Comparison of ENCODE assay signal across 21 cellular contexts in the genomic region with DNA sequence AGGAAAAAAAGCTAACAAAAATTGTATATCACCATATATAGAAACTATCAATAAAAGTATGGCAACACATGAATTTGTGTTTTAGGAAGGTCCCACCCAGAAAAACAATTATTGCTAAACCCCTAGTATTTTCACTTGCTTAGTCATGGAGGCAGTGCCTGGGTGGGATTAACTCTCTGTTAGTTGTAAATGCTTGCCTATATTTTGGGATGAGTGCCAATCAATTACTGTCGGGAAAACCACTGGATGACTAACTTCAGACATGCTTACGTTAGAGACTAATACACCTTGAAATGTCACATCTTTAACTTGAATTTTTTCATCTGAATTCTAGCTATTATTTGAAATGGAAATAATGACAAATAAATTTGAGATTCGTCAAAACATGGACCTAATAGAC. TPM values are rescaled to one million over a fixed set of nuclear protein-coding genes. Genes with fewer than 3 reads are reported as not detected.
DNase-seq lines count a peak whose midpoint lies in the region; ATAC-seq and TF ChIP-seq lines count a peak whose summit lies in the region.
"Had no signal": no experiment of that assay in that cellular context is flagged by ENCODE, and none has a peak within 500 bp of the region (broad histone marks: within the 10 kb centered on the region; RNA-seq: fewer than 3 reads in every experiment).

No MANE protein-coding gene starts in this region.

- H3K4me1 ChIP-seq in foreskin keratinocyte, result peaks cover 27% of the 10 kb centered on the region
- H3K4me1 ChIP-seq: body of pancreas, colonic mucosa, left lung, spleen, suprapubic skin had no signal

- TF ChIP-seq CTCF in foreskin keratinocyte (conservative IDR thresholded peaks at IDR 0.05), result no peak

- DNase-seq in Caki2 (ENCODE audit: low read depth), result peak; percentile 23
- peak; percentile 87 for DNase-seq in HT1080 (ENCODE audit: low read depth)
- peak; percentile 15 for DNase-seq in amniotic stem cell (lab: John Stamatoyannopoulos, UW)
- DNase-seq in foreskin keratinocyte, result peak; percentile 85 to 93
- DNase-seq in NCI-H748 (lab: John Stamatoyannopoulos, UW; ENCODE audit: unreplicated experiment), result no peak
- DNase-seq in activated gamma-delta T cell treated with Interleukin-2 at 50 U/mL for 16 hours, result no peak
- DNase-seq: ACHN; activated B cell treated with CpG ODN at 0.5 μM for 24 hours; activated CD8-positive, alpha-beta T cell treated with anti-CD3 and anti-CD28 coated beads for 36 hours; activated naive CD4-positive, alpha-beta T cell treated with anti-CD3 and anti-CD28 coated beads, Interleukin-2, amount 10 ng/mL, durations not matched to agents 7 days and 5 days; activated T-cell treated with anti-CD3 and anti-CD28 coated beads, Interleukin-2, amount 50 U/mL, for 24 hours; body of pancreas; colonic mucosa; left lung; NCI-H69; spleen had no signal

- no peaks in the 10 kb centered on the region for H3K27me3 ChIP-seq in foreskin keratinocyte
- H3K27me3 ChIP-seq: body of pancreas, colonic mucosa, left lung, spleen, suprapubic skin had no signal

- peak overlapping the region; percentile 73 for H3K27ac ChIP-seq in foreskin keratinocyte
- H3K27ac ChIP-seq: body of pancreas, colonic mucosa, left lung, spleen, suprapubic skin had no signal

- ATAC-seq in foreskin keratinocyte (peak; percentile 88), GM19397 (IDR thresholded peaks at IDR 0.05; ENCODE audit: unreplicated experiment) (no peak), GM21529 (IDR thresholded peaks at IDR 0.05; ENCODE audit: unreplicated experiment) (no peak)
- ATAC-seq: activated CD8-positive, alpha-beta T cell treated with anti-CD3 and anti-CD28 coated beads for 36 hours; body of pancreas; left lung had no signal

- in situ Hi-C loops in Caki2 (cut with HindIII; ENCODE audit: low pct_unique_long_range_greater_than_20kb, low sequenced_read_pairs), result no loop called here

RNA-seq across cellular contexts. Expression of a gene that starts 33.8 kb away (rescaled TPM):
- not detected in 2 replicates for total RNA-seq in Caki2 (2014; rRNA removed; shearing (Covaris generic); ENCODE audit: low replicate concordance)
- not detected in 2 replicates for total RNA-seq in HT1080 (2014; rRNA removed; shearing (Covaris generic))
- 0.03 TPM in 1 of 2 replicates, not detected in the other for polyA plus RNA-seq in HT1080 (2015; cell fraction: cytosol; rRNA removed)
- not detected in 2 replicates for polyA plus RNA-seq in HT1080 (2015; cell fraction: nucleus; rRNA removed)
- not detected in 2 replicates for total RNA-seq in foreskin keratinocyte
- not detected in 2 replicates for polyA plus RNA-seq in foreskin keratinocyte
- total RNA-seq: activated B cell treated with CpG ODN at 0.5 μM for 24 hours; activated CD8-positive, alpha-beta T cell treated with anti-CD3 and anti-CD28 coated beads for 36 hours; body of pancreas; colonic mucosa; left lung; pulmonary artery endothelial cell; spleen; suprapubic skin had no signal
- polyA plus RNA-seq: neural cell had no signal

RNA-seq across cellular contexts. Expression of a gene that starts 45.6 kb away (rescaled TPM):
- not detected in 2 replicates for total RNA-seq in Caki2 (2014; rRNA removed; shearing (Covaris generic); ENCODE audit: low replicate concordance)
- total RNA-seq in HT1080 (2014; rRNA removed; shearing (Covaris generic)), result not detected in 2 replicates
- polyA plus RNA-seq in HT1080 (2015; cell fraction: cytosol; rRNA removed), result 0.02 and 0.62 TPM in 2 replicates
- polyA plus RNA-seq in HT1080 (2015; cell fraction: nucleus; rRNA removed), result 0.10 and 0.30 TPM in 2 replicates
- 0.17 and 0.99 TPM in 2 replicates for total RNA-seq in foreskin keratinocyte
- 0.20 and 0.54 TPM in 2 replicates for polyA plus RNA-seq in foreskin keratinocyte
- total RNA-seq: activated B cell treated with CpG ODN at 0.5 μM for 24 hours; activated CD8-positive, alpha-beta T cell treated with anti-CD3 and anti-CD28 coated beads for 36 hours; body of pancreas; colonic mucosa; left lung; pulmonary artery endothelial cell; spleen had no signal
- polyA plus RNA-seq: neural cell had no signal

Comparison
In these comparisons a context has a peak if more than half of its experiments do, and no peak if none do; other contexts are left out.
1. DNase-seq: peak in Caki2 (single experiment), HT1080 (single experiment), amniotic stem cell (single experiment) and foreskin keratinocyte (2 of 2); none in NCI-H748 (single experiment) and activated gamma-delta T cell treated with Interleukin-2 at 50 U/mL for 16 hours (single experiment).